Comparison of ENCODE assay signal across 8 cellular contexts in the genomic region with DNA sequence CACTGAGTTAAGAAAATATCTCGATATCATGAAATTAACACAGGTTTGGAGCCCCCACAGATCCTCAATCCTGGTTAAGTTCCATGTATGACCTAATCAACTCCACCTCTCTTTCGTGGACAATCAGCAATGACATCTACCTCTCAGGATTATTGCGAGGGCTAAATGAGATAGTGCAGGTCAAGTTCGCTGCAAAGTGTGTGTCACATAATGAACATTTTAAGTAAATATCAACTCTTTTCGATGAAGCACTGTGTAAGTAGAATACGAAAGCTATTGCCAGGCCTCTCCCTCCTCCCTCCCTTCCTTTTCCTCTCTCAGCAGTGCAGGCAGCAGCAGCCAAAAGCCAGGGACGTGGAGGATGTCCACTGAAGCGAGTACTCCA. TPM values are rescaled to one million over a fixed set of nuclear protein-coding genes. Genes with fewer than 3 reads are reported as not detected.
DNase-seq lines count a peak whose midpoint lies in the region; ATAC-seq and TF ChIP-seq lines count a peak whose summit lies in the region.

No MANE protein-coding gene starts in this region.

- no peak for DNase-seq in foreskin keratinocyte
- no peak for DNase-seq in AG20443 (ENCODE audit: low spot score)
- no peak for DNase-seq in sciatic nerve (ENCODE audit: low spot score)
- DNase-seq in middle frontal gyrus (ENCODE audit: extremely low spot score, low spot score): no peak

- H3K9me2 ChIP-seq in SU-DHL-6 (replicated peaks; ENCODE audit: insufficient read depth, low read length): no peaks in the 10 kb centered on the region

- TF ChIP-seq CTCF in SU-DHL-6 (IDR thresholded peaks at IDR 0.05; ENCODE audit: insufficient read depth, low read length, poor library complexity, severe bottlenecking): no peak
- TF ChIP-seq CTCF in foreskin keratinocyte (conservative IDR thresholded peaks at IDR 0.05): no peak

- ATAC-seq in GM21576 (IDR thresholded peaks at IDR 0.05; ENCODE audit: unreplicated experiment): peak; percentile 4
- no peak for ATAC-seq in foreskin keratinocyte
- ATAC-seq in HG02610 (IDR thresholded peaks at IDR 0.05; ENCODE audit: unreplicated experiment): no peak
- no peak for ATAC-seq in sciatic nerve

- peak overlapping the region; percentile 99 for H2AFZ ChIP-seq in SU-DHL-6 (ENCODE audit: low read depth, low read length, severe bottlenecking)

- H3K27ac ChIP-seq in SU-DHL-6 (ENCODE audit: low read depth, low read length) (peak overlapping the region; percentile 22; the same call in 1 of the 2 replicates), foreskin keratinocyte (peak overlapping the region; percentile 25), skin epidermis (peak overlapping the region in 20 of 21 experiments; percentile 17 to 100 (median 98))

- no peaks in the 10 kb centered on the region for H4K20me1 ChIP-seq in SU-DHL-6 (ENCODE audit: low read depth, low read length)

- peak overlapping the region; percentile 75 for H3K9ac ChIP-seq in SU-DHL-6 (ENCODE audit: low read length)

- peak overlapping the region; percentile 79 for H3K4me2 ChIP-seq in SU-DHL-6 (ENCODE audit: low read depth, low read length, poor library complexity, severe bottlenecking)

- peaks cover 19% of the 10 kb centered on the region; the same call in 1 of the 2 replicates for H3F3A ChIP-seq in SU-DHL-6 (ENCODE audit: insufficient read depth)

- H3K27me3 ChIP-seq in SU-DHL-6 (ENCODE audit: low read length): no peaks in the 10 kb centered on the region
- no peaks in the 10 kb centered on the region for H3K27me3 ChIP-seq in foreskin keratinocyte

- intact Hi-C loops in sciatic nerve (cut with DNase I): no loop called here

- peaks cover 7% of the 10 kb centered on the region; the same call in 1 of the 2 replicates for H3K79me2 ChIP-seq in SU-DHL-6 (ENCODE audit: insufficient read depth, low read length)

- peak overlapping the region; percentile 71 for H3K4me3 ChIP-seq in SU-DHL-6 (ENCODE audit: insufficient read depth, low read length, poor library complexity, severe bottlenecking)
- H3K4me3 ChIP-seq in skin epidermis: peak overlapping the region; percentile 60 to 97 (median 85)

- no peaks in the 10 kb centered on the region for H3K9me3 ChIP-seq in SU-DHL-6 (ENCODE audit: insufficient read depth, low read length)

- peaks cover 9% of the 10 kb centered on the region for H3K4me1 ChIP-seq in foreskin keratinocyte

- no peaks in the 10 kb centered on the region for H3K36me3 ChIP-seq in SU-DHL-6 (ENCODE audit: low read length)

RNA-seq across cellular contexts. Expression of a gene that starts 0.4 kb away (rescaled TPM):
- total RNA-seq in foreskin keratinocyte: 60.2 and 62.5 TPM in 2 replicates
- 9.1 and 10.8 TPM in 2 replicates for polyA plus RNA-seq in foreskin keratinocyte
- total RNA-seq in sciatic nerve: 45.4 TPM

Comparison
In these comparisons a context has a peak if more than half of its experiments do, and no peak if none do; other contexts are left out.
1. H3K27ac ChIP-seq: peak in every context shown above with its lines; median percentile 98 in skin epidermis; 25 in foreskin keratinocyte; 22 in SU-DHL-6.